ENCODE assay signal across 15 cellular contexts in genomic region chr14:84343637-84344036, GRCh38.
DNase-seq lines count a peak whose midpoint lies in the region; ATAC-seq and TF ChIP-seq lines count a peak whose summit lies in the region.
"Had no signal": no experiment of that assay in that cellular context is flagged by ENCODE, and none has a peak within 500 bp of the region (broad histone marks: within the 10 kb centered on the region; RNA-seq: fewer than 3 reads in every experiment).

No MANE protein-coding gene starts in this region.

- no peak overlapping the region for H3K4me3 ChIP-seq in brain microvascular endothelial cell (ENCODE audit: low read depth, low read length)
- H3K4me3 ChIP-seq in smooth muscle cell: no peak overlapping the region
- H3K4me3 ChIP-seq in mucosa of descending colon: no peak overlapping the region
- H3K4me3 ChIP-seq: heart left ventricle, psoas muscle had no signal

- peak overlapping the region; percentile 52 for H3K4me2 ChIP-seq in smooth muscle cell

- no peaks in the 10 kb centered on the region for H3K79me2 ChIP-seq in smooth muscle cell (ENCODE audit: low read depth)

- H3K9ac ChIP-seq in smooth muscle cell (ENCODE audit: low read depth): peak overlapping the region; percentile 58

- no peak for TF ChIP-seq CTCF in brain microvascular endothelial cell (IDR thresholded peaks at IDR 0.05; ENCODE audit: low read depth, low read length, missing control alignments)
- no peak for TF ChIP-seq CTCF in smooth muscle cell (IDR thresholded peaks at IDR 0.05; ENCODE audit: borderline replicate concordance, insufficient read depth, poor library complexity, severe bottlenecking)
- no peak for TF ChIP-seq CTCF in mucosa of descending colon (IDR thresholded peaks at IDR 0.05)

- no peaks in the 10 kb centered on the region for H3K9me3 ChIP-seq in smooth muscle cell (replicated peaks; ENCODE audit: low read depth)
- peaks cover 28% of the 10 kb centered on the region for H3K9me3 ChIP-seq in mucosa of descending colon
- H3K9me3 ChIP-seq: psoas muscle had no signal

- H3K27ac ChIP-seq in brain microvascular endothelial cell (no peak overlapping the region), smooth muscle cell (ENCODE audit: low read depth) (peak overlapping the region; percentile 93)
- H3K27ac ChIP-seq: heart left ventricle, psoas muscle had no signal

- no peak for ATAC-seq in mucosa of descending colon
- ATAC-seq in HG02938 (IDR thresholded peaks at IDR 0.05; ENCODE audit: unreplicated experiment): no peak
- ATAC-seq: activated CD4-positive, alpha-beta T cell treated with anti-CD3 and anti-CD28 coated beads for 36 hours; psoas muscle had no signal

- intact Hi-C loops in mucosa of descending colon (cut with DNase I, micrococcal nuclease): no loop called here

- DNase-seq in HT1080 (ENCODE audit: low read depth): peak; percentile 8
- peak; percentile 70 for DNase-seq in brain microvascular endothelial cell
- peak; percentile 99 for DNase-seq in foreskin melanocyte
- no peak for DNase-seq in smooth muscle cell (lab: John Stamatoyannopoulos, UW; ENCODE audit: unreplicated experiment)
- DNase-seq in mucosa of descending colon: no peak
- no peak for DNase-seq in NK-92 (lab: John Stamatoyannopoulos, UW; ENCODE audit: unreplicated experiment)
- DNase-seq: activated CD4-positive, alpha-beta T cell treated with anti-CD3 and anti-CD28 coated beads for 36 hours; activated gamma-delta T cell; cortex of kidney; GDM1; heart left ventricle; NK-92 treated with Interleukin-12 subunit alpha and Interleukin-12 subunit beta, amount 100 ng/mL, for 24 hours; psoas muscle; stimulated activated CD4-positive, alpha-beta T cell treated with anti-CD3 and anti-CD28 coated beads, Interleukin-12 subunit alpha, Interleukin-12 subunit beta, amount 100 ng/mL, for 4 hours had no signal

- H3K27me3 ChIP-seq in brain microvascular endothelial cell (replicated peaks): no peaks in the 10 kb centered on the region
- H3K27me3 ChIP-seq in smooth muscle cell (ENCODE audit: low read depth): no peaks in the 10 kb centered on the region
- H3K27me3 ChIP-seq: heart left ventricle had no signal

- peak overlapping the region; percentile 13 for H2AFZ ChIP-seq in smooth muscle cell (ENCODE audit: low read depth)

- H3K36me3 ChIP-seq in brain microvascular endothelial cell (replicated peaks): no peaks in the 10 kb centered on the region
- H3K36me3 ChIP-seq in smooth muscle cell (ENCODE audit: low read depth): no peaks in the 10 kb centered on the region
- H3K36me3 ChIP-seq in mucosa of descending colon (ENCODE audit: low read depth): no peaks in the 10 kb centered on the region
- H3K36me3 ChIP-seq: heart left ventricle had no signal

- H4K20me1 ChIP-seq in smooth muscle cell (ENCODE audit: low read depth): no peaks in the 10 kb centered on the region

- no peaks in the 10 kb centered on the region for H3K4me1 ChIP-seq in smooth muscle cell (ENCODE audit: low read depth)
- no peaks in the 10 kb centered on the region for H3K4me1 ChIP-seq in mucosa of descending colon (ENCODE audit: low read depth)
- H3K4me1 ChIP-seq: heart left ventricle, psoas muscle had no signal

- WGBS in smooth muscle cell (ENCODE audit: low lambda C conversion rate): 0% methylated on average over 3 of the region's 3 CpGs

- peaks cover 5% of the 10 kb centered on the region for H3F3A ChIP-seq in smooth muscle cell (ENCODE audit: low read depth)

- in situ Hi-C loops in brain microvascular endothelial cell (cut with HindIII; ENCODE audit: low pct_ligation_motif_present, low sequenced_read_pairs): no loop called here

Comparison
In these comparisons a context has a peak if more than half of its experiments do, and no peak if none do; other contexts are left out.
1. DNase-seq: peak in HT1080 (single experiment), brain microvascular endothelial cell (single experiment) and foreskin melanocyte (single experiment); none in smooth muscle cell (single experiment), mucosa of descending colon (0 of 3) and NK-92 (single experiment).